ENCODE assay signal across 8 cellular contexts in genomic region chr3:177196473-177197040, GRCh38. TPM values are rescaled to one million over a fixed set of nuclear protein-coding genes. Genes with fewer than 3 reads are reported as not detected.
DNase-seq lines count a peak whose midpoint lies in the region; ATAC-seq and FAIRE-seq lines count a peak whose summit lies in the region.

No MANE protein-coding gene starts in this region.

- no peak overlapping the region for H3K14ac ChIP-seq in neuronal stem cell (ENCODE audit: low read length)

- peak overlapping the region; percentile 99 for H3K27ac Mint-ChIP-seq in activated naive CD4-positive, alpha-beta T cell treated with anti-CD3 and anti-CD28 coated beads for 36 hours
- peak overlapping the region; percentile 100 for H3K27ac Mint-ChIP-seq in activated T-helper 2 cell treated with anti-CD3 and anti-CD28 coated beads, Interferon-gamma antibody, Interleukin-2, Interleukin-4, amounts not matched to agents 10 μg/mL and 5 μg/mL and 100 μg/mL, durations not matched to agents 14 hours and 24 hours and 36 hours

- DNase-seq in activated naive CD4-positive, alpha-beta T cell treated with anti-CD3 and anti-CD28 coated beads for 36 hours, result peak; percentile 67
- DNase-seq in activated naive CD4-positive, alpha-beta T cell treated with Interleukin-2 at 50 U/mL for 16 hours, result no peak
- DNase-seq in NCI-H2227 (lab: John Stamatoyannopoulos, UW; ENCODE audit: unreplicated experiment) (peak; percentile 65), frontal cortex (ENCODE audit: low spot score in 2 of 2) (peak; percentile 56 to 68), neuronal stem cell (ENCODE audit: low spot score) (peak; percentile 49), DMS153 (lab: John Stamatoyannopoulos, UW) (no peak)
- DNase-seq in activated T-helper 2 cell treated with anti-CD3 and anti-CD28 coated beads, Interferon-gamma antibody, Interleukin-2, Interleukin-4, amounts not matched to agents 10 μg/mL and 5 μg/mL and 100 μg/mL, durations not matched to agents 14 hours and 24 hours and 36 hours (ENCODE audit: low spot score), result peak; percentile 29

- H2BK15ac ChIP-seq in neuronal stem cell (ENCODE audit: low read length), result peak overlapping the region; percentile 93

- H2BK5ac ChIP-seq in neuronal stem cell (ENCODE audit: low read length), result peak overlapping the region; percentile 99

- H3K27me3 ChIP-seq in neuronal stem cell (ENCODE audit: control insufficient read depth in 3 of 3, insufficient read depth in 3 of 3, low read depth in 1 of 3, low read length in 3 of 3), result no peaks in the 10 kb centered on the region

- peak overlapping the region; percentile 94 for H3K9ac ChIP-seq in neuronal stem cell (ENCODE audit: low read depth, low read length, poor library complexity)

- H4K8ac ChIP-seq in neuronal stem cell (ENCODE audit: low read depth, low read length), result no peak overlapping the region

- H3K4me1 Mint-ChIP-seq in activated naive CD4-positive, alpha-beta T cell treated with anti-CD3 and anti-CD28 coated beads for 36 hours (ENCODE audit: low read depth), result peaks cover 62% of the 10 kb centered on the region
- H3K4me1 Mint-ChIP-seq in activated T-helper 2 cell treated with anti-CD3 and anti-CD28 coated beads, Interferon-gamma antibody, Interleukin-2, Interleukin-4, amounts not matched to agents 10 μg/mL and 5 μg/mL and 100 μg/mL, durations not matched to agents 14 hours and 24 hours and 36 hours (ENCODE audit: low read depth), result peaks cover 45% of the 10 kb centered on the region

- no peak for ATAC-seq in GM21381 (IDR thresholded peaks at IDR 0.05; ENCODE audit: unreplicated experiment)

- H3K18ac ChIP-seq in neuronal stem cell (ENCODE audit: low read length), result peak overlapping the region; percentile 97

- peak overlapping the region; percentile 88 for H2AK5ac ChIP-seq in neuronal stem cell (ENCODE audit: low read depth, low read length)

- peak overlapping the region; percentile 51 for H2AFZ ChIP-seq in neuronal stem cell (ENCODE audit: low read length)

- H3K4me2 ChIP-seq in neuronal stem cell (ENCODE audit: insufficient read depth, low read length, poor library complexity, severe bottlenecking), result peak overlapping the region; percentile 32

- whole genome bisulfite sequencing in neuronal stem cell (ENCODE audit: extremely low coverage in 2 of 2, insufficient read length in 2 of 2, insufficient replicate concordance in 1 of 2), 2 donors, result no CpG with 5 or more reads among the region's 42 CpGs

- no peak overlapping the region for H4K91ac ChIP-seq in neuronal stem cell (ENCODE audit: low read depth, low read length, poor library complexity)

- H3K9me3 Mint-ChIP-seq in activated naive CD4-positive, alpha-beta T cell treated with anti-CD3 and anti-CD28 coated beads for 36 hours, result no peaks in the 10 kb centered on the region
- H3K9me3 Mint-ChIP-seq in activated T-helper 2 cell treated with anti-CD3 and anti-CD28 coated beads, Interferon-gamma antibody, Interleukin-2, Interleukin-4, amounts not matched to agents 10 μg/mL and 5 μg/mL and 100 μg/mL, durations not matched to agents 14 hours and 24 hours and 36 hours, result no peaks in the 10 kb centered on the region

- peaks cover 12% of the 10 kb centered on the region for H3K36me3 Mint-ChIP-seq in activated naive CD4-positive, alpha-beta T cell treated with anti-CD3 and anti-CD28 coated beads for 36 hours (ENCODE audit: low read depth)
- peaks cover 37% of the 10 kb centered on the region for H3K36me3 Mint-ChIP-seq in activated T-helper 2 cell treated with anti-CD3 and anti-CD28 coated beads, Interferon-gamma antibody, Interleukin-2, Interleukin-4, amounts not matched to agents 10 μg/mL and 5 μg/mL and 100 μg/mL, durations not matched to agents 14 hours and 24 hours and 36 hours (ENCODE audit: low read depth)

- H2BK12ac ChIP-seq in neuronal stem cell (ENCODE audit: low read length), result no peak overlapping the region

- CTCF ChIA-PET in activated naive CD4-positive, alpha-beta T cell treated with anti-CD3 and anti-CD28 coated beads for 36 hours (lab: Charles Lee), result interaction anchor here (0.6 to 1.4 kb wide), 2 partner anchors 34 to 146 kb away, joined by 4 to 6 read pairs; no protein-coding TSS in a partner anchor

- no peaks in the 10 kb centered on the region for H3K27me3 Mint-ChIP-seq in activated naive CD4-positive, alpha-beta T cell treated with anti-CD3 and anti-CD28 coated beads for 36 hours (ENCODE audit: low read depth)
- no peaks in the 10 kb centered on the region for H3K27me3 Mint-ChIP-seq in activated T-helper 2 cell treated with anti-CD3 and anti-CD28 coated beads, Interferon-gamma antibody, Interleukin-2, Interleukin-4, amounts not matched to agents 10 μg/mL and 5 μg/mL and 100 μg/mL, durations not matched to agents 14 hours and 24 hours and 36 hours (ENCODE audit: low read depth)

- peak overlapping the region; percentile 84 to 85 for H3K4me3 ChIP-seq in neuronal stem cell (ENCODE audit: low read length in 2 of 2)

- H3K4me1 ChIP-seq in neuronal stem cell (ENCODE audit: control insufficient read depth in 2 of 2, insufficient read depth in 1 of 2, low read depth in 1 of 2, low read length in 2 of 2), result peaks cover 9 to 23% of the 10 kb centered on the region in 2 donors

- peak overlapping the region; percentile 97 for H3K4ac ChIP-seq in neuronal stem cell (ENCODE audit: low read length)

- intact Hi-C loops in activated naive CD4-positive, alpha-beta T cell treated with anti-CD3 and anti-CD28 coated beads for 36 hours (cut with micrococcal nuclease), result loop anchor here (1.0 to 5.0 kb wide), 5 partner anchors 74 to 590 kb away; no protein-coding TSS in a partner anchor
- intact Hi-C loops in activated T-helper 2 cell treated with anti-CD3 and anti-CD28 coated beads, Interferon-gamma antibody, Interleukin-2, Interleukin-4, amounts not matched to agents 10 μg/mL and 5 μg/mL and 100 μg/mL, durations not matched to agents 14 hours and 24 hours and 36 hours (cut with micrococcal nuclease), result loop anchor here (1.0 kb wide), 2 partner anchors 119 to 163 kb away; no protein-coding TSS in a partner anchor

- no peak for FAIRE-seq in frontal cortex (lab: Jason Lieb, UNC)

- H3K27ac ChIP-seq in neuronal stem cell (replicated peaks; ENCODE audit: low read length), result peak overlapping the region; percentile 99

- peaks cover 3% of the 10 kb centered on the region for H3K79me1 ChIP-seq in neuronal stem cell (ENCODE audit: low read depth, low read length)

- peak overlapping the region; percentile 97 for H2BK120ac ChIP-seq in neuronal stem cell (ENCODE audit: low read depth, low read length)

- H3K23ac ChIP-seq in neuronal stem cell (ENCODE audit: low read depth, low read length, poor library complexity), result no peak overlapping the region

- H3K4me3 Mint-ChIP-seq in activated naive CD4-positive, alpha-beta T cell treated with anti-CD3 and anti-CD28 coated beads for 36 hours, result peak overlapping the region; percentile 96
- H3K4me3 Mint-ChIP-seq in activated T-helper 2 cell treated with anti-CD3 and anti-CD28 coated beads, Interferon-gamma antibody, Interleukin-2, Interleukin-4, amounts not matched to agents 10 μg/mL and 5 μg/mL and 100 μg/mL, durations not matched to agents 14 hours and 24 hours and 36 hours (ENCODE audit: low read depth), result peak overlapping the region; percentile 97

- H3K9me3 ChIP-seq in neuronal stem cell (replicated peaks in 1 of 2; ENCODE audit: control insufficient read depth in 2 of 2, insufficient read depth in 1 of 2, low read depth in 1 of 2, low read length in 2 of 2), result peaks cover 0 to 8% of the 10 kb centered on the region in 2 donors

- H3K36me3 ChIP-seq in neuronal stem cell (replicated peaks in 1 of 2; ENCODE audit: control insufficient read depth in 2 of 2, insufficient read depth in 2 of 2, low read length in 2 of 2), result peaks cover 0 to 24% of the 10 kb centered on the region in 2 donors

RNA-seq across cellular contexts. Expression of gene TBL1XR1, which starts 0.7 kb away (rescaled TPM):
- 100 to 1,000 TPM; 149 to 162 TPM for total RNA-seq in activated naive CD4-positive, alpha-beta T cell treated with anti-CD3 and anti-CD28 coated beads for 36 hours
- total RNA-seq in activated T-helper 2 cell treated with anti-CD3 and anti-CD28 coated beads, Interferon-gamma antibody, Interleukin-2, Interleukin-4, amounts not matched to agents 10 μg/mL and 5 μg/mL and 100 μg/mL, durations not matched to agents 14 hours and 24 hours and 36 hours, result 168 and 169 TPM in 2 replicates
- total RNA-seq in frontal cortex, result 283 TPM
- 54.4 TPM for polyA plus RNA-seq in neuronal stem cell (2013, experiment 1 of 2)
- polyA plus RNA-seq in neuronal stem cell (2013, experiment 2 of 2), result 59.6 TPM

Comparison
In these comparisons a context has a peak if more than half of its experiments do, and no peak if none do; other contexts are left out.
1. DNase-seq: peak in activated naive CD4-positive, alpha-beta T cell treated with anti-CD3 and anti-CD28 coated beads for 36 hours (single experiment), NCI-H2227 (single experiment), activated T-helper 2 cell treated with anti-CD3 and anti-CD28 coated beads, Interferon-gamma antibody, Interleukin-2, Interleukin-4, amounts not matched to agents 10 μg/mL and 5 μg/mL and 100 μg/mL, durations not matched to agents 14 hours and 24 hours and 36 hours (single experiment), frontal cortex (2 of 2) and neuronal stem cell (single experiment); none in activated naive CD4-positive, alpha-beta T cell treated with Interleukin-2 at 50 U/mL for 16 hours (single experiment) and DMS153 (single experiment).